Comparison of ENCODE assay signal across 17 cellular contexts in genomic region chr15:45471151-45471550, GRCh38. TPM values are rescaled to one million over a fixed set of nuclear protein-coding genes. Genes with fewer than 3 reads are reported as not detected.
DNase-seq lines count a peak whose midpoint lies in the region; ATAC-seq and TF ChIP-seq lines count a peak whose summit lies in the region.
"Had no signal": no experiment of that assay in that cellular context is flagged by ENCODE, and none has a peak within 500 bp of the region (broad histone marks: within the 10 kb centered on the region; RNA-seq: fewer than 3 reads in every experiment).

No MANE protein-coding gene starts in this region.

- WGBS in endodermal cell (ENCODE audit: insufficient coverage in 1 of 2, insufficient read length in 1 of 2), 2 experiments = 46 to 66% methylated on average over 8 of the region's 8 CpGs

- no peaks in the 10 kb centered on the region for H3K9me3 ChIP-seq in endodermal cell (ENCODE audit: control insufficient read depth, low read length)
- H3K9me3 ChIP-seq: BLaER1 treated with 17β-estradiol and CSF1 and Interleukin-3, amounts not matched to agents 10 nM and 100 nM had no signal

- H3K27ac Mint-ChIP-seq in endodermal cell = no peak overlapping the region
- no peak overlapping the region for H3K27ac Mint-ChIP-seq in osteocyte (ENCODE audit: unreplicated experiment)
- H3K27ac Mint-ChIP-seq: B cell; CD8-positive, alpha-beta T cell; HFFc6 had no signal

- H3K4me1 ChIP-seq in endodermal cell (ENCODE audit: control insufficient read depth, insufficient read depth, low read length) = peaks cover 16% of the 10 kb centered on the region

- H3K36me3 Mint-ChIP-seq in endodermal cell (ENCODE audit: low read depth) = no peaks in the 10 kb centered on the region
- H3K36me3 Mint-ChIP-seq in osteocyte (ENCODE audit: unreplicated experiment) = no peaks in the 10 kb centered on the region
- H3K36me3 Mint-ChIP-seq: CD8-positive, alpha-beta T cell had no signal

- H3K9ac ChIP-seq in endodermal cell (ENCODE audit: extremely low read depth, low read length, poor library complexity, severe bottlenecking) = no peak overlapping the region
- H3K9ac ChIP-seq: BLaER1 treated with 17β-estradiol and CSF1 and Interleukin-3, amounts not matched to agents 10 nM and 100 nM had no signal

- H3K9me3 Mint-ChIP-seq in endodermal cell (no peaks in the 10 kb centered on the region), osteocyte (ENCODE audit: unreplicated experiment) (no peaks in the 10 kb centered on the region)
- H3K9me3 Mint-ChIP-seq: CD8-positive, alpha-beta T cell; HFFc6 had no signal

- no peak overlapping the region for H3K4me3 Mint-ChIP-seq in endodermal cell
- H3K4me3 Mint-ChIP-seq in osteocyte (ENCODE audit: unreplicated experiment) = no peak overlapping the region
- H3K4me3 Mint-ChIP-seq: B cell; CD8-positive, alpha-beta T cell; HFFc6 had no signal

- H3K27ac ChIP-seq in endodermal cell (ENCODE audit: low read depth, low read length) = no peak overlapping the region
- H3K27ac ChIP-seq: BLaER1 treated with 17β-estradiol and CSF1 and Interleukin-3, amounts not matched to agents 10 nM and 100 nM had no signal

- TF ChIP-seq CTCF in endodermal cell (conservative IDR thresholded peaks at IDR 0.05) = no peak
- no peak for TF ChIP-seq CTCF in osteocyte (IDR thresholded peaks at IDR 0.05)

- peaks cover 18% of the 10 kb centered on the region for H3K27me3 ChIP-seq in endodermal cell (ENCODE audit: control insufficient read depth, insufficient read depth, low read length, poor library complexity, severe bottlenecking)
- H3K27me3 ChIP-seq: BLaER1 treated with 17β-estradiol and CSF1 and Interleukin-3, amounts not matched to agents 10 nM and 100 nM had no signal

- DNase-seq in ELF-1 (ENCODE audit: low read depth, low spot score) = peak; percentile 39
- peak; percentile 13 for DNase-seq in HT1080 (ENCODE audit: low read depth)
- DNase-seq in endodermal cell = peak; percentile 63
- DNase-seq in osteocyte (ENCODE audit: extremely low spot score, unreplicated experiment) = peak; percentile 46
- no peak for DNase-seq in amniotic stem cell (lab: John Stamatoyannopoulos, UW)
- DNase-seq in DMS53 (lab: John Stamatoyannopoulos, UW) = no peak
- DNase-seq: Calu3; CD8-positive, alpha-beta T cell; DND-41; EL; GOT3; H7; HFFc6 had no signal

- H3K4me3 ChIP-seq in endodermal cell (ENCODE audit: low read length) = no peak overlapping the region
- H3K4me3 ChIP-seq: BLaER1 treated with 17β-estradiol and CSF1 and Interleukin-3, amounts not matched to agents 10 nM and 100 nM had no signal

- H3K4me1 Mint-ChIP-seq in endodermal cell (peaks cover 43% of the 10 kb centered on the region), osteocyte (ENCODE audit: unreplicated experiment) (peaks cover 2% of the 10 kb centered on the region)
- H3K4me1 Mint-ChIP-seq: B cell had no signal

- H3K27me3 Mint-ChIP-seq in endodermal cell (ENCODE audit: insufficient read depth) (peaks cover 95% of the 10 kb centered on the region), osteocyte (ENCODE audit: unreplicated experiment) (peaks cover 35% of the 10 kb centered on the region)

- ATAC-seq in HG02973 (IDR thresholded peaks at IDR 0.05; ENCODE audit: unreplicated experiment) = no peak
- ATAC-seq: CD8-positive, alpha-beta T cell; HCT116 had no signal

- H3K36me3 ChIP-seq in endodermal cell (ENCODE audit: control insufficient read depth, insufficient read depth, low read length) = no peaks in the 10 kb centered on the region
- H3K36me3 ChIP-seq: BLaER1 treated with 17β-estradiol and CSF1 and Interleukin-3, amounts not matched to agents 10 nM and 100 nM had no signal

RNA-seq across cellular contexts. Expression of gene SLC30A4, which starts 51.4 kb away (rescaled TPM):
- total RNA-seq in HT1080 (2014; rRNA removed; shearing (Covaris generic)) = 0.80 and 1.4 TPM in 2 replicates
- 1.5 and 1.7 TPM in 2 replicates for polyA plus RNA-seq in HT1080 (2015; cell fraction: cytosol; rRNA removed)
- polyA plus RNA-seq in HT1080 (2015; cell fraction: nucleus; rRNA removed) = 1.1 and 1.4 TPM in 2 replicates
- total RNA-seq in endodermal cell (1 to 10 TPM in 1 of 2 donors, under 1 TPM in 1; 0.53 to 1.2 TPM), osteocyte (14.8 and 15.4 TPM in 2 replicates)
- polyA plus RNA-seq in endodermal cell (2013, experiment 1 of 2) = 0.78 TPM
- polyA plus RNA-seq in endodermal cell (2013, experiment 2 of 2) = 0.91 TPM

Comparison
In these comparisons a context has a peak if more than half of its experiments do, and no peak if none do; other contexts are left out.
1. DNase-seq: peak in ELF-1 (single experiment), HT1080 (single experiment), endodermal cell (single experiment) and osteocyte (single experiment); none in amniotic stem cell (single experiment) and DMS53 (single experiment).